9 cellular contexts compared by ENCODE assay signal in the genomic region with DNA sequence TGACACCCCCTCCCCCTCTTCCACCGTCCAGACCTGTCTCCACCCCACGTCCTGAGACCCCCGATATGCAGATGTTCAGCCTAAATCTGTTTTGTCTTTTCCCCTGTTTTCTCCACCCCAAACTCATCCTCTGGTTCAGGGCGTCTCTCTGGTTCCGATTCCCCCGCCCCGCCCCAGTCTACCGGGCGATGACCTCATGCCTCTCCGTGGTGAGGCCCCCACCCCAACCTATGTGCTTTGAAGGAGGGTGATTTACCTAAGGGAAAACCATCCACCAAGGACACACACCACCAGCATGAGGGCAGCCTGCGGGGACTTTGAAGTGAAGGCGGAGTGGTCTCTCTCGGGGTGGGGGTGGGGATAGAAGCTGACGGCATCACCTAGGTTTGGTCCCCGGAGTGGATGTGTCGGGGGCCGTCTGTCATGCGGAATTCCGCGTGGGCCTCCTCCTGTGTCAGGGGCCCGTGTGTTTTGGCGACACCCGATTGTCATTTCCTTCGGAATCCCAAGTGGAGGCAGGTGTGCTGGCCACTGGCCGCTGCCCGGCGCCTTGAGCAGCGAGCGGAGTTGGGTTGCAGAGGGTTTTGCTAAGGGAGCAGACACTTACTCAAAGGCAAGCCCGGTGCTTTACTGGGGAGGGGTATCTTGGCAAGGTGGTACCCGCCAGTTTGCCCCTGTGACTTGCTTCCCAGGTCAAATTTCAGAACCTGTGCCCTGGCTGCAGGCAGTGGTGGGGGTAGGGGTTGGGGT. TPM values are rescaled to one million over a fixed set of nuclear protein-coding genes. Genes with fewer than 3 reads are reported as not detected.
DNase-seq lines count a peak whose midpoint lies in the region; ATAC-seq, FAIRE-seq and TF ChIP-seq lines count a peak whose summit lies in the region.
"Had no signal": no experiment of that assay in that cellular context is flagged by ENCODE, and none has a peak within 500 bp of the region (broad histone marks: within the 10 kb centered on the region; RNA-seq: fewer than 3 reads in every experiment).

No MANE protein-coding gene starts in this region.

- WGBS in A549 (ENCODE audit: missing lambda C conversion rate) = 70% methylated on average over 21 of the region's 31 CpGs
- no CpG with 5 or more reads among the region's 31 CpGs for WGBS in iPS DF 6.9 (ENCODE audit: insufficient coverage, insufficient read length)

- peaks cover 28% of the 10 kb centered on the region for H3K4me1 ChIP-seq in A549
- peaks cover 23% of the 10 kb centered on the region for H3K4me1 ChIP-seq in KMS-11 (ENCODE audit: low read depth, poor library complexity, severe bottlenecking)
- no peaks in the 10 kb centered on the region; the same call in none of the 2 replicates for H3K4me1 ChIP-seq in iPS DF 6.9 (ENCODE audit: control insufficient read depth, insufficient read depth, low read length)
- peaks cover 18 to 43% (median 22%) of the 10 kb centered on the region in 3 donors for H3K4me1 ChIP-seq in skeletal muscle tissue (ENCODE audit: control insufficient read depth in 3 of 3, insufficient read depth in 3 of 3, low read length in 3 of 3)

- H3K9ac ChIP-seq in KMS-11 (no peak overlapping the region; the same call in 1 of the 2 replicates), skeletal muscle tissue (ENCODE audit: low read depth in 1 of 3, low read length in 3 of 3) (peak overlapping the region; percentile 77 to 90 (median 89))

- H3K27ac ChIP-seq in A549 = peak overlapping the region; percentile 93 to 99
- H3K27ac ChIP-seq in KMS-11 = no peak overlapping the region
- no peak overlapping the region for H3K27ac ChIP-seq in iPS DF 6.9 (ENCODE audit: low read length)
- H3K27ac ChIP-seq in skeletal muscle tissue (ENCODE audit: low read depth, low read length) = peak overlapping the region; percentile 36

- H4K20me1 ChIP-seq in KMS-11 (ENCODE audit: insufficient read depth) = no peaks in the 10 kb centered on the region

- H3K4me3 ChIP-seq in A549 (peak overlapping the region; percentile 94), KMS-11 (IDR thresholded peaks at IDR 0.05; ENCODE audit: insufficient read depth, low read depth, low read length) (no peak overlapping the region), iPS DF 6.9 (ENCODE audit: low read length) (peak overlapping the region; percentile 70; the same call in 1 of the 2 replicates), skeletal muscle tissue (ENCODE audit: low read length in 3 of 3) (peak overlapping the region; percentile 75 to 87 (median 84))

- FAIRE-seq in A549 (lab: Jason Lieb, UNC) = no peak
- FAIRE-seq: GM18507 had no signal

- TF ChIP-seq CTCF in A549 (IDR thresholded peaks at IDR 0.05) (no peak), KMS-11 (conservative IDR thresholded peaks at IDR 0.05; ENCODE audit: low read depth, low read length) (no peak)

- H2AFZ ChIP-seq in KMS-11 (ENCODE audit: low read depth) = no peak overlapping the region

- no peak for ATAC-seq in A549
- no peak for ATAC-seq in GM21526 (IDR thresholded peaks at IDR 0.05; ENCODE audit: low FRiP score, unreplicated experiment)

- no peak for TF ChIP-seq RAD21 in A549 (conservative IDR thresholded peaks at IDR 0.05 in 1 of 2, IDR thresholded peaks at IDR 0.05 in 1 of 2)

- H3K79me2 ChIP-seq in KMS-11 (ENCODE audit: insufficient read depth, low read depth) = peaks cover 37% of the 10 kb centered on the region

- H3K4me2 ChIP-seq in A549 (peak overlapping the region; percentile 96), KMS-11 (peak overlapping the region; percentile 60)

- POLR2A ChIA-PET in A549 (lab: Yijun Ruan, JAX) = no interaction called here

- TF ChIP-seq POLR2A in A549 (IDR thresholded peaks at IDR 0.05; ENCODE audit: low read length) = no peak

- no peak for TF ChIP-seq EP300 in A549 (IDR thresholded peaks at IDR 0.05)

- DNase-seq in A549 (ENCODE audit: low read depth in 1 of 2, low spot score in 1 of 2) = no peak
- peak; percentile 54 for DNase-seq in activated naive CD4-positive, alpha-beta T cell treated with anti-CD3 and anti-CD28 coated beads, Interleukin-2, amount 50 U/mL, for 16 hours
- no peak for DNase-seq in iPS DF 6.9 (ENCODE audit: low read depth, low spot score)
- no peak for DNase-seq in NCI-H2107 treated with DMSO at 0.1 percent for 48 hours (lab: John Stamatoyannopoulos, UW; ENCODE audit: unreplicated experiment)
- DNase-seq in DMS114 treated with DMSO at 0.1 percent for 48 hours (lab: John Stamatoyannopoulos, UW; ENCODE audit: unreplicated experiment) = no peak

- H3K36me3 ChIP-seq in KMS-11 (ENCODE audit: insufficient read depth) = no peaks in the 10 kb centered on the region
- H3K36me3 ChIP-seq in iPS DF 6.9 (ENCODE audit: control insufficient read depth, insufficient read depth, low read length) = peaks cover 2% of the 10 kb centered on the region; the same call in 1 of the 2 replicates
- peaks cover 2 to 8% (median 8%) of the 10 kb centered on the region in 3 donors for H3K36me3 ChIP-seq in skeletal muscle tissue (ENCODE audit: control insufficient read depth in 3 of 3, insufficient read depth in 3 of 3, low read length in 3 of 3)

- CTCF ChIA-PET in A549 (lab: Yijun Ruan, JAX) = interaction anchor here (1.0 kb wide), 1 partner anchor 10 kb away, joined by 3 read pairs; no protein-coding TSS in a partner anchor

- H3K9me3 ChIP-seq in A549 (no peaks in the 10 kb centered on the region), iPS DF 6.9 (ENCODE audit: control insufficient read depth, insufficient read depth, low read length) (no peaks in the 10 kb centered on the region), skeletal muscle tissue (ENCODE audit: control insufficient read depth in 3 of 3, low read length in 3 of 3) (no peaks in the 10 kb centered on the region)

- H3K27me3 ChIP-seq in KMS-11 (ENCODE audit: insufficient read depth, low read depth) = no peaks in the 10 kb centered on the region
- no peaks in the 10 kb centered on the region for H3K27me3 ChIP-seq in iPS DF 6.9 (ENCODE audit: control insufficient read depth, insufficient read depth, low read length)
- no peaks in the 10 kb centered on the region for H3K27me3 ChIP-seq in skeletal muscle tissue (ENCODE audit: control insufficient read depth in 3 of 3, insufficient read depth in 3 of 3, low read length in 3 of 3)

TF ChIP-seq in A549, 52 proteins besides CTCF, POLR2A, EP300 and RAD21 (continues in another document):
- TF ChIP-seq, protein P1, sequence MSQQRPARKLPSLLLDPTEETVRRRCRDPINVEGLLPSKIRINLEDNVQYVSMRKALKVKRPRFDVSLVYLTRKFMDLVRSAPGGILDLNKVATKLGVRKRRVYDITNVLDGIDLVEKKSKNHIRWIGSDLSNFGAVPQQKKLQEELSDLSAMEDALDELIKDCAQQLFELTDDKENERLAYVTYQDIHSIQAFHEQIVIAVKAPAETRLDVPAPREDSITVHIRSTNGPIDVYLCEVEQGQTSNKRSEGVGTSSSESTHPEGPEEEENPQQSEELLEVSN (IDR thresholded peaks at IDR 0.05; ENCODE audit: borderline replicate concordance, low read depth) = no peak
- TF ChIP-seq CBX2 (IDR thresholded peaks at IDR 0.05; ENCODE audit: borderline replicate concordance, low read depth) (no peak), FOSL2 (IDR thresholded peaks at IDR 0.05) (no peak), FOSL2 (CRISPR knock-in tag; IDR thresholded peaks at IDR 0.05) (no peak), RARB (CRISPR knock-in tag; IDR thresholded peaks at IDR 0.05) (no peak), FOXS1 (CRISPR knock-in tag; IDR thresholded peaks at IDR 0.05) (no peak), CHD2 (IDR thresholded peaks at IDR 0.05; ENCODE audit: low read length, partially characterized antibody) (no peak), SREBF2 (IDR thresholded peaks at IDR 0.05) (no peak), HDAC2 (IDR thresholded peaks at IDR 0.05) (no peak), NFE2L2 (conservative IDR thresholded peaks at IDR 0.05; ENCODE audit: low read length) (no peak), EHF (CRISPR knock-in tag; IDR thresholded peaks at IDR 0.05) (no peak), HOXB13 (CRISPR knock-in tag; IDR thresholded peaks at IDR 0.05; ENCODE audit: low read depth) (no peak), RFX5 (IDR thresholded peaks at IDR 0.05) (no peak), PHF8 (IDR thresholded peaks at IDR 0.05; ENCODE audit: borderline replicate concordance, low read depth) (no peak)

RNA-seq across cellular contexts. Expression of a gene that starts 1.4 kb away (rescaled TPM):
- polyA plus RNA-seq in A549 (2011; rRNA removed) = 13.9 and 14.4 TPM in 2 replicates
- 30.1 and 34.7 TPM in 2 replicates for polyA plus RNA-seq in A549 (2012; cell fraction: cytosol; rRNA removed)
- polyA plus RNA-seq in A549 (2012; cell fraction: nucleus; rRNA removed) = 67.4 and 92.3 TPM in 2 replicates
- polyA plus RNA-seq in A549 (2017; fragmentation: RNase III; extraction: RNeasy Plus Mini Kit Qiagen cat#74134 plus additional on column Dnase treatment) = 15.5 to 19.1 TPM (median 18.1 TPM) in 3 replicates
- 13.8 and 22.6 TPM in 2 replicates for polyA minus RNA-seq in A549 (2011; rRNA and poly(A)+ RNA removed)
- 14.6 TPM for total RNA-seq in skeletal muscle tissue

RNA-seq across cellular contexts. Expression of a gene that starts 7.1 kb away (rescaled TPM):
- polyA plus RNA-seq in A549 (2011; rRNA removed) = 3.3 and 4.6 TPM in 2 replicates
- 14.9 and 17.8 TPM in 2 replicates for polyA plus RNA-seq in A549 (2012; cell fraction: cytosol; rRNA removed)
- polyA plus RNA-seq in A549 (2012; cell fraction: nucleus; rRNA removed) = 19.2 and 29.3 TPM in 2 replicates
- 12.1 to 14.2 TPM (median 13.3 TPM) in 3 replicates for polyA plus RNA-seq in A549 (2017; fragmentation: RNase III; extraction: RNeasy Plus Mini Kit Qiagen cat#74134 plus additional on column Dnase treatment)
- 1.1 and 2.2 TPM in 2 replicates for polyA minus RNA-seq in A549 (2011; rRNA and poly(A)+ RNA removed)
- total RNA-seq in skeletal muscle tissue = 9.4 TPM

RNA-seq across cellular contexts. Expression of a gene that starts 24.3 kb away (rescaled TPM):
- polyA plus RNA-seq in A549 (2011; rRNA removed) (not detected in 2 replicates), A549 (2017; fragmentation: RNase III; extraction: RNeasy Plus Mini Kit Qiagen cat#74134 plus additional on column Dnase treatment) (not detected in 3 replicates)
- not detected in 2 replicates for polyA plus RNA-seq in A549 (2012; cell fraction: cytosol; rRNA removed)
- not detected in 2 replicates for polyA plus RNA-seq in A549 (2012; cell fraction: nucleus; rRNA removed)
- not detected in 2 replicates for polyA minus RNA-seq in A549 (2011; rRNA and poly(A)+ RNA removed)
- not detected for total RNA-seq in skeletal muscle tissue

RNA-seq across cellular contexts. Expression of a gene that starts 27.2 kb away (rescaled TPM):
- polyA plus RNA-seq in A549 (2011; rRNA removed) (1.1 and 1.2 TPM in 2 replicates), A549 (2017; fragmentation: RNase III; extraction: RNeasy Plus Mini Kit Qiagen cat#74134 plus additional on column Dnase treatment) (0.62 to 1.0 TPM (median 0.67 TPM) in 3 replicates)
- polyA plus RNA-seq in A549 (2012; cell fraction: cytosol; rRNA removed) = 0.26 and 0.47 TPM in 2 replicates
- 0.14 TPM in 1 of 2 replicates, not detected in the other for polyA plus RNA-seq in A549 (2012; cell fraction: nucleus; rRNA removed)
- 0.44 and 1.4 TPM in 2 replicates for polyA minus RNA-seq in A549 (2011; rRNA and poly(A)+ RNA removed)
- total RNA-seq in skeletal muscle tissue = not detected

RNA-seq across cellular contexts. Expression of a gene that starts 31.4 kb away (rescaled TPM):
- polyA plus RNA-seq in A549 (2011; rRNA removed) (not detected in 2 replicates), A549 (2017; fragmentation: RNase III; extraction: RNeasy Plus Mini Kit Qiagen cat#74134 plus additional on column Dnase treatment) (not detected in 3 replicates)
- not detected in 2 replicates for polyA plus RNA-seq in A549 (2012; cell fraction: cytosol; rRNA removed)
- polyA plus RNA-seq in A549 (2012; cell fraction: nucleus; rRNA removed) = 0.17 and 0.24 TPM in 2 replicates
- not detected in 2 replicates for polyA minus RNA-seq in A549 (2011; rRNA and poly(A)+ RNA removed)
- total RNA-seq in skeletal muscle tissue = not detected

Comparison
In these comparisons a context has a peak if more than half of its experiments do, and no peak if none do; other contexts are left out.
1. H3K27ac ChIP-seq: peak in A549 (2 of 2) and skeletal muscle tissue (single experiment); none in KMS-11 (single experiment) and iPS DF 6.9 (single experiment).